Comparison of ENCODE assay signal across 12 cellular contexts in genomic region chr3:134445631-134446030, GRCh38. TPM values are rescaled to one million over a fixed set of nuclear protein-coding genes. Genes with fewer than 3 reads are reported as not detected.
DNase-seq lines count a peak whose midpoint lies in the region; ATAC-seq and TF ChIP-seq lines count a peak whose summit lies in the region.
"Had no signal": no experiment of that assay in that cellular context is flagged by ENCODE, and none has a peak within 500 bp of the region (broad histone marks: within the 10 kb centered on the region; RNA-seq: fewer than 3 reads in every experiment).

No MANE protein-coding gene starts in this region.

- peaks cover 14 to 28% of the 10 kb centered on the region in 2 donors for H3K27me3 Mint-ChIP-seq in T-cell

- DNase-seq in LHCN-M2 (ENCODE audit: low read depth) (peak; percentile 58), astrocyte of the spinal cord (ENCODE audit: low read depth, low spot score) (peak; percentile 64), left cardiac atrium (no peak), sciatic nerve (ENCODE audit: low spot score) (no peak), AML-193 (lab: John Stamatoyannopoulos, UW) (no peak), T-cell (no peak), retina (no peak)
- DNase-seq: activated CD4-positive, alpha-beta T cell treated with anti-CD3 and anti-CD28 coated beads for 1 hour; effector memory CD8-positive, alpha-beta T cell; NCI-H1930; transverse colon had no signal

- peaks cover 9% of the 10 kb centered on the region for H3K36me3 Mint-ChIP-seq in T-cell

- H3K4me3 Mint-ChIP-seq in T-cell = no peak overlapping the region
- H3K4me3 Mint-ChIP-seq: effector memory CD8-positive, alpha-beta T cell had no signal

- H3K9me3 Mint-ChIP-seq in T-cell = peaks cover 6 to 16% (median 13%) of the 10 kb centered on the region in 3 donors

- ATAC-seq in left cardiac atrium (peak; percentile 69 to 80), sciatic nerve (peak; percentile 83), HG03378 (IDR thresholded peaks at IDR 0.05; ENCODE audit: unreplicated experiment) (no peak), T-cell (replicated peaks in 1 of 4) (no peak)
- ATAC-seq: effector memory CD8-positive, alpha-beta T cell had no signal

- in situ Hi-C loops in astrocyte of the spinal cord (cut with HindIII; ENCODE audit: low sequenced_read_pairs) = no loop called here

- POLR2A ChIA-PET in T-cell (lab: Charles Lee) = no interaction called here

- CTCF ChIA-PET in T-cell (lab: Charles Lee) = interaction anchor here in 1 of 2 donors (0.8 kb wide), 1 partner anchor 9 kb away, joined by 3 read pairs; no protein-coding TSS in a partner anchor

- no peaks in the 10 kb centered on the region for H3K4me1 Mint-ChIP-seq in T-cell

- no peak overlapping the region for H3K27ac Mint-ChIP-seq in T-cell

- intact Hi-C loops in left cardiac atrium (cut with DNase I) (no loop called here), sciatic nerve (cut with DNase I) (loop anchor here (5.0 kb wide), 1 partner anchor 73 kb away; the partner anchor contains the start of gene AMOTL2)

- TF ChIP-seq CTCF in astrocyte of the spinal cord (IDR thresholded peaks at IDR 0.05; ENCODE audit: low read depth, low read length) = no peak

- H3K4me3 ChIP-seq in astrocyte of the spinal cord (ENCODE audit: low read depth, low read length) = no peak overlapping the region
- H3K4me3 ChIP-seq: transverse colon had no signal

RNA-seq across cellular contexts. Expression of gene ANAPC13, which starts 40.2 kb away (rescaled TPM):
- 166 and 196 TPM in 2 replicates for total RNA-seq in LHCN-M2 (2014; rRNA removed)
- 116 TPM for polyA plus RNA-seq in LHCN-M2 (2012)
- 10 to 100 TPM; 63.2 to 83.9 TPM for total RNA-seq in left cardiac atrium
- total RNA-seq in sciatic nerve = 39.1 TPM
- 10 to 100 TPM; 20.7 to 31.8 (median 22.6) TPM for total RNA-seq in T-cell

RNA-seq across cellular contexts. Expression of gene CEP63, which starts 40.2 kb away (rescaled TPM):
- total RNA-seq in LHCN-M2 (2014; rRNA removed) (25.0 and 29.8 TPM in 2 replicates), left cardiac atrium (10 to 100 TPM; 30.2 to 31.7 TPM), sciatic nerve (31.3 TPM), T-cell (10 to 100 TPM; 21.7 to 26.1 (median 24.6) TPM)
- polyA plus RNA-seq in LHCN-M2 (2012) = 17.6 TPM

Comparison
In these comparisons a context has a peak if more than half of its experiments do, and no peak if none do; other contexts are left out.
1. DNase-seq: peak in LHCN-M2 (single experiment) and astrocyte of the spinal cord (single experiment); none in left cardiac atrium (single experiment), sciatic nerve (single experiment), AML-193 (0 of 2), T-cell (0 of 34) and retina (single experiment).
2. ATAC-seq: peak in left cardiac atrium (2 of 2) and sciatic nerve (single experiment); none in HG03378 (single experiment) and T-cell (0 of 4).